In the genomic region with DNA sequence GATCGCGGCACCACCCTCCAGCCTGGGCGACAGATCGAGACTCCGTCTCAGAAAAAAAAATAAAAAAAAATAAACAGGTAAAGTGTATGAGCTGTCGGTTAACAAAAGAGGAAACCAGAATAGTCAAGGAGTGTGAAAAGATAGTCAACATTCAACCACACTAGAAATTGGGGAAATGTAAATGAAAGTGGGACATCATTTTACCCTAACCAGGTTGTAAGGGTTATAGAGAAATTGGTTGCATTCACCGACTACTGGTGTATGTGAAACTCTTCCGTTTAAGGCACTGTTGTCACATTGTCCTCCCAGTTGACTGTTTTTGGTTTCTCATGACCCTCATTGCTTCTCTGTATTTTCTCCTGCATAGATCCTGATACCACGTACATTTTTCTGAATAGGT, we compare ENCODE assay signal across 20 cellular contexts.
DNase-seq lines count a peak whose midpoint lies in the region; ATAC-seq and TF ChIP-seq lines count a peak whose summit lies in the region.
"Had no signal": no experiment of that assay in that cellular context is flagged by ENCODE, and none has a peak within 500 bp of the region (broad histone marks: within the 10 kb centered on the region; RNA-seq: fewer than 3 reads in every experiment).

No MANE protein-coding gene starts in this region.

- H3K36me3 Mint-ChIP-seq in activated naive CD4-positive, alpha-beta T cell treated with anti-CD3 and anti-CD28 coated beads, Interleukin-2, amount 50 U/mL, for 24 hours, result peaks cover 13% of the 10 kb centered on the region
- peaks cover 11% of the 10 kb centered on the region for H3K36me3 Mint-ChIP-seq in activated naive CD4-positive, alpha-beta T cell treated with anti-CD3 and anti-CD28 coated beads for 36 hours (ENCODE audit: low read depth)
- H3K36me3 Mint-ChIP-seq in T-helper 17 cell (ENCODE audit: low read depth) (no peaks in the 10 kb centered on the region), memory B cell (peaks cover 18% of the 10 kb centered on the region)

- TF ChIP-seq CTCF in thyroid gland (IDR thresholded peaks at IDR 0.05), result no peak
- no peak for TF ChIP-seq CTCF in right atrium auricular region (IDR thresholded peaks at IDR 0.05)

- no peak overlapping the region for H3K4me3 Mint-ChIP-seq in activated naive CD4-positive, alpha-beta T cell treated with anti-CD3 and anti-CD28 coated beads, Interleukin-2, amount 50 U/mL, for 24 hours
- no peak overlapping the region for H3K4me3 Mint-ChIP-seq in activated naive CD4-positive, alpha-beta T cell treated with anti-CD3 and anti-CD28 coated beads for 36 hours
- H3K4me3 Mint-ChIP-seq in T-helper 17 cell (no peak overlapping the region), memory B cell (peak overlapping the region; percentile 8)

- WGBS in thyroid gland, 2 donors, result 92 to 93% methylated on average over 9 of the region's 9 CpGs

- no peaks in the 10 kb centered on the region for H3K4me1 Mint-ChIP-seq in activated naive CD4-positive, alpha-beta T cell treated with anti-CD3 and anti-CD28 coated beads, Interleukin-2, amount 50 U/mL, for 24 hours
- no peaks in the 10 kb centered on the region for H3K4me1 Mint-ChIP-seq in activated naive CD4-positive, alpha-beta T cell treated with anti-CD3 and anti-CD28 coated beads for 36 hours (ENCODE audit: low read depth)
- H3K4me1 Mint-ChIP-seq in T-helper 17 cell (peaks cover 8% of the 10 kb centered on the region), memory B cell (peaks cover 5% of the 10 kb centered on the region)

- H3K4me1 ChIP-seq in thyroid gland (peaks cover 4 to 10% of the 10 kb centered on the region in 2 donors), right atrium auricular region (no peaks in the 10 kb centered on the region)
- H3K4me1 ChIP-seq: A549, BE2C had no signal

- intact Hi-C loops in activated naive CD4-positive, alpha-beta T cell treated with anti-CD3 and anti-CD28 coated beads for 36 hours (cut with micrococcal nuclease), result no loop called here
- intact Hi-C loops in thyroid gland (cut with DNase I), result no loop called here

- TF ChIP-seq POLR2A in thyroid gland (IDR thresholded peaks at IDR 0.05), result no peak

- H3K27me3 Mint-ChIP-seq in activated naive CD4-positive, alpha-beta T cell treated with anti-CD3 and anti-CD28 coated beads, Interleukin-2, amount 50 U/mL, for 24 hours, result no peaks in the 10 kb centered on the region
- H3K27me3 Mint-ChIP-seq in activated naive CD4-positive, alpha-beta T cell treated with anti-CD3 and anti-CD28 coated beads for 36 hours (ENCODE audit: low read depth), result no peaks in the 10 kb centered on the region
- H3K27me3 Mint-ChIP-seq in T-helper 17 cell, result no peaks in the 10 kb centered on the region
- H3K27me3 Mint-ChIP-seq in memory B cell, result no peaks in the 10 kb centered on the region

- H3K36me3 ChIP-seq in thyroid gland, result peaks cover 9 to 20% of the 10 kb centered on the region in 2 donors
- peaks cover 33% of the 10 kb centered on the region for H3K36me3 ChIP-seq in right atrium auricular region
- H3K36me3 ChIP-seq: BE2C had no signal

- peak overlapping the region; percentile 3 for H3K27ac Mint-ChIP-seq in activated naive CD4-positive, alpha-beta T cell treated with anti-CD3 and anti-CD28 coated beads, Interleukin-2, amount 50 U/mL, for 24 hours
- H3K27ac Mint-ChIP-seq in activated naive CD4-positive, alpha-beta T cell treated with anti-CD3 and anti-CD28 coated beads for 36 hours, result no peak overlapping the region
- H3K27ac Mint-ChIP-seq in T-helper 17 cell (peak overlapping the region; percentile 47), memory B cell (peak overlapping the region; percentile 68)

- ATAC-seq in T-helper 17 cell (no peak), memory B cell (ENCODE audit: low read depth) (peak; percentile 95)
- ATAC-seq: A549, Panc1, SK-N-SH treated with all-trans-retinoic acid at 6 μM for 48 hours had no signal

- no peaks in the 10 kb centered on the region for H3K9me3 Mint-ChIP-seq in activated naive CD4-positive, alpha-beta T cell treated with anti-CD3 and anti-CD28 coated beads, Interleukin-2, amount 50 U/mL, for 24 hours
- no peaks in the 10 kb centered on the region for H3K9me3 Mint-ChIP-seq in activated naive CD4-positive, alpha-beta T cell treated with anti-CD3 and anti-CD28 coated beads for 36 hours
- H3K9me3 Mint-ChIP-seq in memory B cell, result no peaks in the 10 kb centered on the region

- no peak for DNase-seq in activated naive CD4-positive, alpha-beta T cell treated with anti-CD3 and anti-CD28 coated beads for 36 hours
- no peak for DNase-seq in T-helper 17 cell
- DNase-seq in memory B cell (ENCODE audit: low spot score in 2 of 2), result peak in 1 of 2 donors; percentile 13
- DNase-seq in thyroid gland, result no peak
- no peak for DNase-seq in GOT3 (lab: John Stamatoyannopoulos, UW)
- no peak for DNase-seq in right atrium auricular region (ENCODE audit: low spot score)
- DNase-seq: BE2C, EL, GF-D8, IMR-90, NCI-H1092 treated with DMSO at 0.1 percent for 48 hours, NCI-H2029 treated with DMSO at 0.1 percent for 48 hours, NCI-H345, NCI-H524 treated with DMSO at 0.1 percent for 48 hours, NCI-H82 had no signal

- H3K9me3 ChIP-seq in T-helper 17 cell (ENCODE audit: control insufficient read depth, low read length, poor library complexity, severe bottlenecking), result no peaks in the 10 kb centered on the region
- no peaks in the 10 kb centered on the region for H3K9me3 ChIP-seq in thyroid gland
- H3K9me3 ChIP-seq in right atrium auricular region, result no peaks in the 10 kb centered on the region
- H3K9me3 ChIP-seq: A549, BE2C had no signal

- CTCF ChIA-PET in activated naive CD4-positive, alpha-beta T cell treated with anti-CD3 and anti-CD28 coated beads for 36 hours (lab: Charles Lee), result interaction anchor here (0.6 kb wide), 1 partner anchor 37 kb away, joined by 3 read pairs; no protein-coding TSS in a partner anchor

- H3K27me3 ChIP-seq in thyroid gland (no peaks in the 10 kb centered on the region), right atrium auricular region (no peaks in the 10 kb centered on the region)
- H3K27me3 ChIP-seq: BE2C had no signal

- no peak overlapping the region for H3K4me3 ChIP-seq in thyroid gland (replicated peaks in 1 of 3)
- no peak overlapping the region for H3K4me3 ChIP-seq in right atrium auricular region
- H3K4me3 ChIP-seq: A549 had no signal

- H3K27ac ChIP-seq in thyroid gland (no peak overlapping the region), right atrium auricular region (no peak overlapping the region)
- H3K27ac ChIP-seq: A549, KMS-11 had no signal
